ENCODE assay signal across 8 cellular contexts in genomic region chrX:119573222-119573621, GRCh38. TPM values are rescaled to one million over a fixed set of nuclear protein-coding genes. Genes with fewer than 3 reads are reported as not detected.
DNase-seq lines count a peak whose midpoint lies in the region; ATAC-seq and TF ChIP-seq lines count a peak whose summit lies in the region.

No MANE protein-coding gene starts in this region.

- peaks cover 0 to 7% of the 10 kb centered on the region in 2 donors for H3K27me3 Mint-ChIP-seq in natural killer cell (ENCODE audit: low read depth in 2 of 2)

- POLR2A ChIA-PET in BJ (lab: Charles Lee), result interaction anchor here (1.0 kb wide), 1 partner anchor 218 kb away, joined by 4 read pairs; the partner anchor contains the start of gene RPL39

- peaks cover 0 to 14% of the 10 kb centered on the region in 2 donors for H3K4me1 Mint-ChIP-seq in natural killer cell

- H3K4me1 ChIP-seq in colonic mucosa, result no peaks in the 10 kb centered on the region

- ATAC-seq in natural killer cell, result no peak
- ATAC-seq in GM18870 (IDR thresholded peaks at IDR 0.05; ENCODE audit: unreplicated experiment), result no peak
- ATAC-seq in HG03439 (IDR thresholded peaks at IDR 0.05; ENCODE audit: unreplicated experiment), result no peak
- ATAC-seq in HG02763 (IDR thresholded peaks at IDR 0.05; ENCODE audit: unreplicated experiment), result no peak

- intact Hi-C loops in colonic mucosa (cut with DNase I) (no loop called here), natural killer cell (cut with micrococcal nuclease) (loop anchor here (10.0 kb wide), 1 partner anchor 182 kb away; the partner anchor contains the start of gene SOWAHD)

- H3K9ac ChIP-seq in colonic mucosa (ENCODE audit: low read depth in 2 of 2, low read length in 2 of 2), result peak overlapping the region in 1 of 2 donors; percentile 76

- H3K9me3 ChIP-seq in colonic mucosa, result no peaks in the 10 kb centered on the region

- peak overlapping the region; percentile 81 for H3K27ac ChIP-seq in colonic mucosa

- no peaks in the 10 kb centered on the region for H3K9me3 Mint-ChIP-seq in natural killer cell

- H3K36me3 ChIP-seq in BJ (ENCODE audit: control insufficient read depth, insufficient read depth, low read length) (no peaks in the 10 kb centered on the region; the same call in 1 of the 2 replicates), colonic mucosa (no peaks in the 10 kb centered on the region)

- no peak for TF ChIP-seq CTCF in BJ (IDR thresholded peaks at IDR 0.05; ENCODE audit: insufficient read depth, low read depth, low read length)
- TF ChIP-seq CTCF in LNCaP clone FGC (IDR thresholded peaks at IDR 0.05; ENCODE audit: control insufficient read depth, extremely low read depth, insufficient read depth), result no peak
- no peak for TF ChIP-seq CTCF in colonic mucosa (IDR thresholded peaks at IDR 0.05)
- TF ChIP-seq CTCF in natural killer cell (IDR thresholded peaks at IDR 0.05), result no peak

- DNase-seq in BJ (ENCODE audit: low read depth) (no peak), LNCaP clone FGC (ENCODE audit: low read depth) (no peak), colonic mucosa (no peak), natural killer cell (no peak), NCI-H526 (lab: John Stamatoyannopoulos, UW) (no peak)

- CTCF ChIA-PET in BJ (lab: Yijun Ruan, JAX), result interaction anchor here (1.5 kb wide), 1 partner anchor 57 kb away, joined by 4 read pairs; no protein-coding TSS in a partner anchor

- peak overlapping the region in 1 of 2 donors; percentile 94 for H3K27ac Mint-ChIP-seq in natural killer cell

- no peaks in the 10 kb centered on the region for H3K36me3 Mint-ChIP-seq in natural killer cell

- H3K4me3 Mint-ChIP-seq in natural killer cell, result peak overlapping the region; percentile 5

- H3K27me3 ChIP-seq in BJ (ENCODE audit: control insufficient read depth, insufficient read depth, low read length), result no peaks in the 10 kb centered on the region
- no peaks in the 10 kb centered on the region for H3K27me3 ChIP-seq in colonic mucosa

- peak overlapping the region; percentile 73 for H3K4me3 ChIP-seq in BJ (ENCODE audit: low read depth, low read length)
- H3K4me3 ChIP-seq in LNCaP clone FGC (ENCODE audit: low read depth, low read length), result peak overlapping the region; percentile 64
- peak overlapping the region; percentile 49 for H3K4me3 ChIP-seq in colonic mucosa

RNA-seq across cellular contexts. Expression of gene UBE2A, which starts 1.1 kb away (rescaled TPM):
- polyA plus RNA-seq in BJ (2011; rRNA removed), result 44.8 and 65.5 TPM in 2 replicates
- 13.6 and 19.6 TPM in 2 replicates for polyA minus RNA-seq in BJ (2011; rRNA and poly(A)+ RNA removed)
- total RNA-seq in colonic mucosa (10 to 100 TPM; 57.6 to 81.0 TPM), natural killer cell (100 to 1,000 TPM in 1 of 3 donors, 10 to 100 TPM in 2; 88.4 to 125 (median 91.0) TPM)

RNA-seq across cellular contexts. Expression of gene STEEP1, which starts 8.0 kb away (rescaled TPM):
- polyA plus RNA-seq in BJ (2011; rRNA removed), result 15.8 and 20.5 TPM in 2 replicates
- polyA minus RNA-seq in BJ (2011; rRNA and poly(A)+ RNA removed), result 10.4 and 13.3 TPM in 2 replicates
- 10 to 100 TPM; 18.8 to 19.2 TPM for total RNA-seq in colonic mucosa
- total RNA-seq in natural killer cell, result 10 to 100 TPM; 23.5 to 29.2 (median 23.8) TPM

RNA-seq across cellular contexts. Expression of gene NKRF, which starts 33.0 kb away (rescaled TPM):
- 2.2 and 3.5 TPM in 2 replicates for polyA plus RNA-seq in BJ (2011; rRNA removed)
- polyA minus RNA-seq in BJ (2011; rRNA and poly(A)+ RNA removed), result 1.9 and 2.4 TPM in 2 replicates
- total RNA-seq in colonic mucosa (1 to 10 TPM; 6.0 to 8.9 TPM), natural killer cell (1 to 10 TPM; 6.7 to 9.2 (median 6.9) TPM)
